ENCODE assay signal across 12 cellular contexts in genomic region chr1:228107636-228108035, GRCh38. TPM values are rescaled to one million over a fixed set of nuclear protein-coding genes. Genes with fewer than 3 reads are reported as not detected.
DNase-seq lines count a peak whose midpoint lies in the region; TF ChIP-seq lines count a peak whose summit lies in the region.
"Had no signal": no experiment of that assay in that cellular context is flagged by ENCODE, and none has a peak within 500 bp of the region (broad histone marks: within the 10 kb centered on the region; RNA-seq: fewer than 3 reads in every experiment).

No MANE protein-coding gene starts in this region.

- H3K4me2 ChIP-seq in MM.1S (ENCODE audit: low read depth, low read length) (peak overlapping the region; percentile 99; the same call in 1 of the 2 replicates), osteoblast (ENCODE audit: insufficient read depth, low read length) (no peak overlapping the region)

- peak; percentile 48 for DNase-seq in activated CD8-positive, alpha-beta memory T cell treated with anti-CD3 and anti-CD28 coated beads for 24 hours
- no peak for DNase-seq in activated CD8-positive, alpha-beta memory T cell treated with anti-CD3 and anti-CD28 coated beads, Interleukin-2, amount 50 U/mL, for 4 hours
- DNase-seq in MM.1S (no peak), osteoblast (ENCODE audit: insufficient read length, low spot score, missing footprints) (peak; percentile 46), G401 (ENCODE audit: low spot score) (no peak), thyroid gland (no peak), superior temporal gyrus (ENCODE audit: extremely low spot score) (no peak)
- DNase-seq: GDM1; NCI-H1092; NCI-H524 treated with DMSO at 0.1 percent for 48 hours; stimulated activated naive CD4-positive, alpha-beta T cell treated with Interleukin-2 at 50 U/mL for 16 hours had no signal

- TF ChIP-seq CTCF in MM.1S (IDR thresholded peaks at IDR 0.05; ENCODE audit: low read length) (no peak), brain (conservative IDR thresholded peaks at IDR 0.05) (no peak), osteoblast (IDR thresholded peaks at IDR 0.05; ENCODE audit: extremely low read depth, low read depth, low read length) (no peak), thyroid gland (IDR thresholded peaks at IDR 0.05) (no peak)

- H3K9me2 ChIP-seq in MM.1S (replicated peaks; ENCODE audit: insufficient read depth, low read length): no peaks in the 10 kb centered on the region

- no peak overlapping the region for H3K9ac ChIP-seq in MM.1S (ENCODE audit: low read length)

- H3K4me3 ChIP-seq in MM.1S (ENCODE audit: low read length) (no peak overlapping the region), osteoblast (ENCODE audit: insufficient read depth, low read length) (no peak overlapping the region), thyroid gland (replicated peaks in 1 of 3) (no peak overlapping the region)

- peaks cover 17% of the 10 kb centered on the region for H3K27me3 Mint-ChIP-seq in brain

- 0 out of 2 replicates have a peak, but pooled peaks cover 3% of the 10 kb centered on the region for H3K36me3 ChIP-seq in MM.1S (replicated peaks; ENCODE audit: insufficient read depth, low read length)
- H3K36me3 ChIP-seq in osteoblast (ENCODE audit: insufficient read depth, low read length): peaks cover 14% of the 10 kb centered on the region
- H3K36me3 ChIP-seq in thyroid gland: peaks cover 0 to 5% of the 10 kb centered on the region in 2 donors

- H2AFZ ChIP-seq in MM.1S (ENCODE audit: low read length): no peak overlapping the region
- no peak overlapping the region for H2AFZ ChIP-seq in osteoblast (ENCODE audit: low read length)

- 88 to 95% methylated on average over 8 to 15 of the region's 19 CpGs for WGBS in thyroid gland, 2 donors

- peaks cover 5% of the 10 kb centered on the region for H3K36me3 Mint-ChIP-seq in brain

- intact Hi-C loops in thyroid gland (cut with DNase I): loop anchor here (5.0 to 10.0 kb wide), 2 partner anchors 35 to 373 kb away; partner anchors contain the start of genes GUK1, JMJD4 and SNAP47

- H3K79me2 ChIP-seq in MM.1S (ENCODE audit: low read length) (peaks cover 46% of the 10 kb centered on the region), osteoblast (ENCODE audit: insufficient read depth, low read length) (peaks cover 35% of the 10 kb centered on the region)

- peaks cover 35% of the 10 kb centered on the region for H3F3A ChIP-seq in MM.1S (ENCODE audit: insufficient read depth, low read length)

- no peak for TF ChIP-seq POLR2A in thyroid gland (IDR thresholded peaks at IDR 0.05)

- H3K9me3 ChIP-seq in MM.1S (replicated peaks; ENCODE audit: insufficient read depth, low read length) (no peaks in the 10 kb centered on the region), osteoblast (ENCODE audit: low read depth, low read length) (no peaks in the 10 kb centered on the region), thyroid gland (no peaks in the 10 kb centered on the region)

- H3K27ac ChIP-seq in MM.1S (ENCODE audit: low read length) (no peak overlapping the region), osteoblast (ENCODE audit: low read depth, low read length) (no peak overlapping the region), thyroid gland (no peak overlapping the region)

- peak overlapping the region in 2 of 5 experiments; percentile 97 for H3K27ac Mint-ChIP-seq in brain

- H3K4me1 Mint-ChIP-seq in brain: peaks cover 46% of the 10 kb centered on the region

- in situ Hi-C loops in G401 (cut with HindIII; ENCODE audit: low sequenced_read_pairs): loop anchor here (5.0 to 10.0 kb wide), 2 partner anchors 60 to 137 kb away; partner anchors contain the start of gene IBA57

- no peaks in the 10 kb centered on the region for H4K20me1 ChIP-seq in MM.1S (ENCODE audit: insufficient read depth, low read length)
- no peaks in the 10 kb centered on the region for H4K20me1 ChIP-seq in osteoblast (ENCODE audit: insufficient read depth, low read length)

- peaks cover 0 to 8% (median 0%) of the 10 kb centered on the region in 5 experiments for H3K9me3 Mint-ChIP-seq in brain

- peak overlapping the region; percentile 92 to 97 (median 94) for H3K4me3 Mint-ChIP-seq in brain

- no peaks in the 10 kb centered on the region for H3K27me3 ChIP-seq in MM.1S (replicated peaks; ENCODE audit: insufficient read depth, low read length)
- no peaks in the 10 kb centered on the region for H3K27me3 ChIP-seq in osteoblast (ENCODE audit: insufficient read depth, low read length)
- no peaks in the 10 kb centered on the region for H3K27me3 ChIP-seq in thyroid gland

- peaks cover 32% of the 10 kb centered on the region for H3K4me1 ChIP-seq in MM.1S (ENCODE audit: low read length)
- peaks cover 26% of the 10 kb centered on the region for H3K4me1 ChIP-seq in osteoblast (ENCODE audit: insufficient read depth, low read length)
- H3K4me1 ChIP-seq in thyroid gland: peaks cover 21 to 22% of the 10 kb centered on the region in 2 donors

RNA-seq across cellular contexts. Expression of gene MRPL55, which starts 1.5 kb away (rescaled TPM):
- 153 TPM for polyA plus RNA-seq in brain (ENCODE audit: insufficient read depth, low read depth, low replicate concordance)
- total RNA-seq in osteoblast (34.5 and 51.4 TPM in 2 replicates), thyroid gland (100 to 1,000 TPM in 1 of 4 donors, 10 to 100 TPM in 3; 23.5 to 125 (median 87.5) TPM)
- 93.7 and 103 TPM in 2 replicates for total RNA-seq in G401 (2014; rRNA removed; shearing (Covaris generic))

RNA-seq across cellular contexts. Expression of gene C1orf35, which starts 4.5 kb away (rescaled TPM):
- 16.3 TPM for polyA plus RNA-seq in brain (ENCODE audit: insufficient read depth, low read depth, low replicate concordance)
- total RNA-seq in osteoblast (5.3 and 5.4 TPM in 2 replicates), thyroid gland (10 to 100 TPM in 3 of 4 donors, 1 to 10 TPM in 1; 8.3 to 26.5 (median 13.6) TPM)
- 29.7 and 36.9 TPM in 2 replicates for total RNA-seq in G401 (2014; rRNA removed; shearing (Covaris generic))

RNA-seq across cellular contexts. Expression of gene ARF1, which starts 25.1 kb away (rescaled TPM):
- 566 TPM for polyA plus RNA-seq in brain (ENCODE audit: insufficient read depth, low read depth, low replicate concordance)
- total RNA-seq in osteoblast (231 and 248 TPM in 2 replicates), thyroid gland (100 to 1,000 TPM; 378 to 457 (median 410) TPM)
- 298 and 328 TPM in 2 replicates for total RNA-seq in G401 (2014; rRNA removed; shearing (Covaris generic))

RNA-seq across cellular contexts. Expression of gene GUK1, which starts 32.4 kb away (rescaled TPM):
- 402 TPM for polyA plus RNA-seq in brain (ENCODE audit: insufficient read depth, low read depth, low replicate concordance)
- total RNA-seq in osteoblast: 253 and 278 TPM in 2 replicates
- total RNA-seq in G401 (2014; rRNA removed; shearing (Covaris generic)): 172 and 313 TPM in 2 replicates
- total RNA-seq in thyroid gland: 100 to 1,000 TPM; 157 to 385 (median 283) TPM

RNA-seq across cellular contexts. Expression of gene GJC2, which starts 42.1 kb away (rescaled TPM):
- polyA plus RNA-seq in brain (ENCODE audit: insufficient read depth, low read depth, low replicate concordance): 22.7 TPM
- 0.88 and 1.4 TPM in 2 replicates for total RNA-seq in osteoblast
- 0.74 and 1.2 TPM in 2 replicates for total RNA-seq in G401 (2014; rRNA removed; shearing (Covaris generic))
- total RNA-seq in thyroid gland: 10 to 100 TPM in 1 of 4 donors, 1 to 10 TPM in 3; 2.1 to 14.0 (median 3.8) TPM

Comparison
In these comparisons a context has a peak if more than half of its experiments do, and no peak if none do; other contexts are left out.
1. DNase-seq: peak in activated CD8-positive, alpha-beta memory T cell treated with anti-CD3 and anti-CD28 coated beads for 24 hours (single experiment) and osteoblast (single experiment); none in activated CD8-positive, alpha-beta memory T cell treated with anti-CD3 and anti-CD28 coated beads, Interleukin-2, amount 50 U/mL, for 4 hours (single experiment), MM.1S (single experiment), G401 (single experiment), thyroid gland (0 of 2) and superior temporal gyrus (single experiment).